19 cellular contexts compared by ENCODE assay signal in genomic region chr12:42585846-42586226, GRCh38. TPM values are rescaled to one million over a fixed set of nuclear protein-coding genes. Genes with fewer than 3 reads are reported as not detected.
DNase-seq lines count a peak whose midpoint lies in the region; ATAC-seq, FAIRE-seq and TF ChIP-seq lines count a peak whose summit lies in the region.
"Had no signal": no experiment of that assay in that cellular context is flagged by ENCODE, and none has a peak within 500 bp of the region (broad histone marks: within the 10 kb centered on the region; RNA-seq: fewer than 3 reads in every experiment).

No MANE protein-coding gene starts in this region.

- DNase-seq in HepG2 (ENCODE audit: low spot score) (no peak), right lobe of liver (no peak), astrocyte of the hippocampus (ENCODE audit: low read depth, low spot score) (peak; percentile 19), mesenchymal stem cell (no peak), iPS-NIHi11 (ENCODE audit: low spot score) (no peak), tibial nerve (ENCODE audit: low spot score in 2 of 2) (no peak), NCI-H2107 (lab: John Stamatoyannopoulos, UW) (no peak), MM.1S (no peak)
- DNase-seq: activated CD4-positive, alpha-beta T cell treated with anti-CD3 and anti-CD28 coated beads, Interleukin-2, amount 10 ng/mL, durations not matched to agents 24 days and 14 days; activated gamma-delta T cell; EL; head of caudate nucleus; natural killer cell; NCI-H1436 treated with DMSO at 0.1 percent for 48 hours; NCI-H2227 treated with DMSO at 0.1 percent for 48 hours; small intestine; stimulated activated CD4-positive, alpha-beta T cell treated with anti-CD3 and anti-CD28 coated beads, Interleukin-4, amount 100 ng/mL, for 4 hours had no signal

- CTCF ChIA-PET in HepG2 (lab: Yijun Ruan, JAX; ENCODE audit: low intra/inter-chr PET ratio, low total read pairs): no interaction called here

- H4K91ac ChIP-seq in mesenchymal stem cell (ENCODE audit: low read length): no peak overlapping the region

- H2AFZ ChIP-seq in HepG2 (ENCODE audit: low read length): no peak overlapping the region
- no peak overlapping the region for H2AFZ ChIP-seq in mesenchymal stem cell (ENCODE audit: low read depth, low read length)
- H2AFZ ChIP-seq in MM.1S (ENCODE audit: low read length): no peak overlapping the region

- H3K4ac ChIP-seq in mesenchymal stem cell (ENCODE audit: low read depth in 1 of 2, low read length in 2 of 2): no peak overlapping the region

- H3K27ac ChIP-seq in HepG2 (ENCODE audit: extremely low read length, insufficient read depth, low read length): no peak overlapping the region
- H3K27ac ChIP-seq in right lobe of liver: no peak overlapping the region
- H3K27ac ChIP-seq in mesenchymal stem cell (ENCODE audit: low read length, poor library complexity, severe bottlenecking): no peak overlapping the region
- H3K27ac ChIP-seq in tibial nerve: peak overlapping the region in 2 of 4 donors; percentile 53 to 62
- no peak overlapping the region for H3K27ac ChIP-seq in MM.1S (ENCODE audit: low read length)
- H3K27ac ChIP-seq: BLaER1 had no signal

- H3K4me2 ChIP-seq in HepG2 (ENCODE audit: low read depth, low read length) (no peak overlapping the region), mesenchymal stem cell (ENCODE audit: low read length, poor library complexity, severe bottlenecking) (peak overlapping the region; percentile 41), MM.1S (ENCODE audit: low read depth, low read length) (no peak overlapping the region)
- H3K4me2 ChIP-seq: BLaER1 had no signal

- H3K36me3 ChIP-seq in HepG2 (replicated peaks in 1 of 2; ENCODE audit: control insufficient read depth in 1 of 2, insufficient read depth in 2 of 2, low read length in 2 of 2) (no peaks in the 10 kb centered on the region), right lobe of liver (no peaks in the 10 kb centered on the region), mesenchymal stem cell (ENCODE audit: control insufficient read depth in 1 of 2, insufficient read depth in 2 of 2, low read depth in 1 of 2, low read length in 2 of 2) (peaks cover 6% of the 10 kb centered on the region in 2 experiments), tibial nerve (no peaks in the 10 kb centered on the region), MM.1S (replicated peaks; ENCODE audit: insufficient read depth, low read length) (no peaks in the 10 kb centered on the region)
- H3K36me3 ChIP-seq: BLaER1 had no signal

- POLR2A ChIA-PET in HepG2 (lab: Yijun Ruan, JAX): no interaction called here

- peak overlapping the region; percentile 44 for H2AK5ac ChIP-seq in mesenchymal stem cell (ENCODE audit: low read length, severe bottlenecking)

- H3K27me3 ChIP-seq in HepG2 (ENCODE audit: control insufficient read depth in 1 of 2, insufficient read depth in 2 of 2, low read length in 2 of 2): peaks cover 5 to 45% of the 10 kb centered on the region in 2 experiments; a peak in 4 of 5 replicates
- H3K27me3 ChIP-seq in right lobe of liver: peaks cover 0 to 9% of the 10 kb centered on the region in 2 donors
- H3K27me3 ChIP-seq in mesenchymal stem cell (ENCODE audit: control insufficient read depth in 1 of 2, insufficient read depth in 1 of 2, low read length in 2 of 2): no peaks in the 10 kb centered on the region
- no peaks in the 10 kb centered on the region for H3K27me3 ChIP-seq in tibial nerve
- 0 out of 2 replicates have a peak, but pooled peaks cover 7% of the 10 kb centered on the region for H3K27me3 ChIP-seq in MM.1S (replicated peaks; ENCODE audit: insufficient read depth, low read length)

- no peak overlapping the region for H4K8ac ChIP-seq in mesenchymal stem cell (ENCODE audit: low read length)

- TF ChIP-seq RAD21 in HepG2 (CRISPR knock-in tag; IDR thresholded peaks at IDR 0.05): no peak

- TF ChIP-seq POLR2A in HepG2 (IDR thresholded peaks at IDR 0.05; ENCODE audit: insufficient read depth in 1 of 2, low read depth in 2 of 2, low read length in 2 of 2) (no peak), right lobe of liver (IDR thresholded peaks at IDR 0.05) (no peak), tibial nerve (IDR thresholded peaks at IDR 0.05) (no peak)

- no peak overlapping the region for H2BK120ac ChIP-seq in mesenchymal stem cell (ENCODE audit: low read depth, low read length)

- intact Hi-C loops in HepG2 (cut with micrococcal nuclease; ENCODE audit: unreplicated experiment) (no loop called here), right lobe of liver (cut with DNase I) (no loop called here)

- ATAC-seq in HepG2 (no peak), right lobe of liver (no peak)
- ATAC-seq: natural killer cell had no signal

- no peak for TF ChIP-seq EP300 in HepG2 (IDR thresholded peaks at IDR 0.05; ENCODE audit: low read depth in 2 of 2, low read length in 2 of 2)
- TF ChIP-seq EP300 in HepG2 (CRISPR knock-in tag; IDR thresholded peaks at IDR 0.05; ENCODE audit: borderline replicate concordance): no peak
- no peak for TF ChIP-seq EP300 in tibial nerve (IDR thresholded peaks at IDR 0.05)

- no peak overlapping the region for H3K23ac ChIP-seq in mesenchymal stem cell (ENCODE audit: low read length in 2 of 2)

- H2BK15ac ChIP-seq in mesenchymal stem cell (ENCODE audit: low read depth, poor library complexity, severe bottlenecking): no peak overlapping the region

- H3K18ac ChIP-seq in mesenchymal stem cell (ENCODE audit: low read depth in 1 of 2, low read length in 2 of 2): no peak overlapping the region

- no peaks in the 10 kb centered on the region for H3K9me2 ChIP-seq in MM.1S (replicated peaks; ENCODE audit: insufficient read depth, low read length)

- H4K20me1 ChIP-seq in HepG2 (ENCODE audit: insufficient read depth, low read length) (no peaks in the 10 kb centered on the region), MM.1S (ENCODE audit: insufficient read depth, low read length) (no peaks in the 10 kb centered on the region)
- H4K20me1 ChIP-seq: BLaER1 had no signal

- H3K4me3 ChIP-seq in HepG2 (replicated peaks in 1 of 3; ENCODE audit: insufficient read depth in 1 of 3, low read depth in 2 of 3, low read length in 3 of 3): no peak overlapping the region
- H3K4me3 ChIP-seq in right lobe of liver: no peak overlapping the region
- peak overlapping the region in 1 of 2 experiments; percentile 88 for H3K4me3 ChIP-seq in mesenchymal stem cell (ENCODE audit: insufficient read depth in 1 of 2, low read depth in 1 of 2, low read length in 2 of 2)
- no peak overlapping the region for H3K4me3 ChIP-seq in tibial nerve
- H3K4me3 ChIP-seq in MM.1S (ENCODE audit: low read length): no peak overlapping the region
- H3K4me3 ChIP-seq: BLaER1 had no signal

- H3K79me1 ChIP-seq in mesenchymal stem cell (replicated peaks; ENCODE audit: low read length, poor library complexity, severe bottlenecking): peaks cover 2% of the 10 kb centered on the region

- in situ Hi-C loops in HepG2 (cut with HindIII; ENCODE audit: extremely low pct_ligation_motif_present, low pct_unique_long_range_greater_than_20kb): no loop called here

- 13% methylated on average over 3 of the region's 5 CpGs for WGBS in HepG2 (ENCODE audit: low lambda C conversion rate)
- 66% methylated on average over 3 of the region's 5 CpGs for WGBS in right lobe of liver (ENCODE audit: insufficient coverage, low coverage, low lambda C conversion rate, missing lambda C conversion rate)
- WGBS in mesenchymal stem cell: 91% methylated on average over 4 of the region's 5 CpGs
- 61 to 76% methylated on average over 5 of the region's 5 CpGs for WGBS in tibial nerve, 2 donors

- no TSS peak for BruUV-seq in HepG2 (replicated peaks; lab: Mats Ljungman, UMichigan)

- no peaks in the 10 kb centered on the region for H3F3A ChIP-seq in MM.1S (ENCODE audit: insufficient read depth, low read length)

- H3K4me1 ChIP-seq in HepG2 (ENCODE audit: insufficient read depth, low read length): peaks cover 28% of the 10 kb centered on the region
- H3K4me1 ChIP-seq in right lobe of liver: peaks cover 0 to 5% (median 2%) of the 10 kb centered on the region in 4 donors
- peaks cover 11% of the 10 kb centered on the region for H3K4me1 ChIP-seq in mesenchymal stem cell (ENCODE audit: control insufficient read depth, insufficient read depth, low read depth, low read length)
- peaks cover 0 to 62% (median 11%) of the 10 kb centered on the region in 4 donors for H3K4me1 ChIP-seq in tibial nerve
- H3K4me1 ChIP-seq in MM.1S (ENCODE audit: low read length): peaks cover 3% of the 10 kb centered on the region; the same call in 1 of the 2 replicates

- no peaks in the 10 kb centered on the region for H3K79me2 ChIP-seq in HepG2 (ENCODE audit: insufficient read depth, low read length)
- no peaks in the 10 kb centered on the region for H3K79me2 ChIP-seq in MM.1S (ENCODE audit: low read length)

- no peak for FAIRE-seq in HepG2 (lab: Jason Lieb, UNC)
- FAIRE-seq: A204.1, small intestine had no signal

- no peak overlapping the region for H2BK12ac ChIP-seq in mesenchymal stem cell (ENCODE audit: low read length in 2 of 2)

- H3K14ac ChIP-seq in mesenchymal stem cell (ENCODE audit: low read length in 2 of 2): no peak overlapping the region

- H3K9me3 ChIP-seq in HepG2 (ENCODE audit: low read length) (no peaks in the 10 kb centered on the region), right lobe of liver (no peaks in the 10 kb centered on the region), mesenchymal stem cell (ENCODE audit: control insufficient read depth, low read length) (no peaks in the 10 kb centered on the region), tibial nerve (no peaks in the 10 kb centered on the region), MM.1S (replicated peaks; ENCODE audit: insufficient read depth, low read length) (no peaks in the 10 kb centered on the region)
- H3K9me3 ChIP-seq: BLaER1 had no signal

- no peak overlapping the region for H2BK5ac ChIP-seq in mesenchymal stem cell (ENCODE audit: low read depth, low read length, poor library complexity, severe bottlenecking)

- TF ChIP-seq CTCF in HepG2 (CRISPR knock-in tag; IDR thresholded peaks at IDR 0.05) (no peak), right lobe of liver (IDR thresholded peaks at IDR 0.05) (no peak), tibial nerve (IDR thresholded peaks at IDR 0.05) (no peak), MM.1S (IDR thresholded peaks at IDR 0.05; ENCODE audit: low read length) (no peak)

- H3K9ac ChIP-seq in HepG2 (ENCODE audit: insufficient read depth, low read depth, low read length) (no peak overlapping the region), mesenchymal stem cell (ENCODE audit: low read length) (peak overlapping the region; percentile 87), MM.1S (ENCODE audit: low read length) (no peak overlapping the region)
- H3K9ac ChIP-seq: BLaER1 had no signal

RNA-seq across cellular contexts. Expression of gene PRICKLE1, which starts 3.7 kb away (rescaled TPM):
- total RNA-seq in HepG2 (2016; rRNA removed; fragmentation: Illumina TruSeq; extraction: Trizol): not detected in 2 replicates
- not detected in 2 replicates for total RNA-seq in HepG2 (2016; cell fraction: cytosol; rRNA removed; fragmentation: Illumina TruSeq; extraction: Trizol; ENCODE audit: low read depth)
- not detected in 2 replicates for total RNA-seq in HepG2 (2016; cell fraction: insoluble cytoplasmic fraction; rRNA removed; fragmentation: Illumina TruSeq; extraction: Trizol)
- total RNA-seq in HepG2 (2016; cell fraction: membrane; rRNA removed; fragmentation: Illumina TruSeq; extraction: Trizol): not detected in 2 replicates
- not detected in 2 replicates for total RNA-seq in HepG2 (2016; cell fraction: nucleus; rRNA removed; fragmentation: Illumina TruSeq; extraction: Trizol)
- polyA plus RNA-seq in HepG2 (2011; rRNA removed): not detected in 2 replicates
- not detected in 2 replicates for polyA plus RNA-seq in HepG2 (2011; cell fraction: cytosol; rRNA removed)
- not detected in 2 replicates for polyA plus RNA-seq in HepG2 (2011; cell fraction: nucleus; rRNA removed)
- polyA plus RNA-seq in HepG2 (2012): not detected in 2 replicates
- polyA plus RNA-seq in HepG2 (2016; cell fraction: cytosol; fragmentation: Illumina TruSeq; extraction: Trizol; ENCODE audit: low read depth): not detected in 2 replicates
- not detected in 2 replicates for polyA plus RNA-seq in HepG2 (2016; cell fraction: insoluble cytoplasmic fraction; fragmentation: Illumina TruSeq; extraction: Trizol; ENCODE audit: low read depth)
- polyA plus RNA-seq in HepG2 (2016; cell fraction: membrane; fragmentation: Illumina TruSeq; extraction: Trizol; ENCODE audit: low read depth): not detected in 2 replicates
- polyA plus RNA-seq in HepG2 (2016; cell fraction: nucleus; fragmentation: Illumina TruSeq; extraction: Trizol; ENCODE audit: insufficient read depth, low read depth): not detected in 2 replicates
- polyA minus RNA-seq in HepG2 (2011; rRNA and poly(A)+ RNA removed; ENCODE audit: low replicate concordance): not detected in 2 replicates
- polyA minus RNA-seq in HepG2 (2011; cell fraction: cytosol; rRNA and poly(A)+ RNA removed): not detected in 2 replicates
- polyA minus RNA-seq in HepG2 (2011; cell fraction: nucleus; rRNA and poly(A)+ RNA removed): not detected in 2 replicates
- 1 to 10 TPM in 3 of 6 experiments, under 1 TPM in 3; 0.79 to 2.9 (median 1.1) TPM for total RNA-seq in right lobe of liver
- 1.5 TPM for polyA plus RNA-seq in mesenchymal stem cell (2013, experiment 1 of 2)
- 1.5 TPM for polyA plus RNA-seq in mesenchymal stem cell (2013, experiment 2 of 2)
- total RNA-seq in tibial nerve: 10 to 100 TPM; 21.6 to 51.7 (median 34.5) TPM

Comparison
In these comparisons a context has a peak if more than half of its experiments do, and no peak if none do; other contexts are left out.
1. RNA of gene PRICKLE1, which starts 3.7 kb away (total RNA-seq): 21.6 to 51.7 TPM in tibial nerve; 0.79 to 2.9 TPM in right lobe of liver and not detected in HepG2; every median in the first group is over 4 times any median in the second.